ENCODE assay signal across 8 cellular contexts in genomic region chr19:12365372-12366162, GRCh38. TPM values are rescaled to one million over a fixed set of nuclear protein-coding genes. Genes with fewer than 3 reads are reported as not detected.
DNase-seq lines count a peak whose midpoint lies in the region; ATAC-seq, FAIRE-seq and TF ChIP-seq lines count a peak whose summit lies in the region.

ZNF442 (minus strand) TSS chr19:12365683; CDS start chr19:12363631, 2,052 bp downstream.

- peak within 1 kb of the TSS; percentile 1 for H2AFZ ChIP-seq in neuron (ENCODE audit: low read depth, low read length)

- intact Hi-C loops in activated naive CD4-positive, alpha-beta T cell treated with anti-CD3 and anti-CD28 coated beads for 36 hours (cut with micrococcal nuclease) = loop anchor here (1.0 to 2.0 kb wide), 4 partner anchors 32 to 163 kb away; partner anchors contain the start of genes ZNF443 and ZNF563

- peak; percentile 30 for TF ChIP-seq CTCF in D721Med (IDR thresholded peaks at IDR 0.05; ENCODE audit: insufficient read depth, missing control alignments)

- no peaks in the 10 kb centered on the region for H3K9me3 Mint-ChIP-seq in activated naive CD4-positive, alpha-beta T cell treated with anti-CD3 and anti-CD28 coated beads for 36 hours

- H3K27me3 Mint-ChIP-seq in activated naive CD4-positive, alpha-beta T cell treated with anti-CD3 and anti-CD28 coated beads for 36 hours (ENCODE audit: low read depth) = no peaks in the 10 kb centered on the region

- H3K9me3 ChIP-seq in SJSA1 (replicated peaks) = peaks cover 9% of the 10 kb centered on the region
- peaks cover 6% of the 10 kb centered on the region for H3K9me3 ChIP-seq in neuron (ENCODE audit: low read length)

- H3K4me3 ChIP-seq in SJSA1 (peak within 1 kb of the TSS; percentile 68), neuron (ENCODE audit: low read length) (peak within 1 kb of the TSS; percentile 69)

- peak within 1 kb of the TSS; percentile 85 for H3K4me3 Mint-ChIP-seq in activated naive CD4-positive, alpha-beta T cell treated with anti-CD3 and anti-CD28 coated beads for 36 hours

- peak; percentile 93 for DNase-seq in D721Med (ENCODE audit: insufficient read length, low spot score)
- DNase-seq in HuH-7 (ENCODE audit: low spot score) = peak; percentile 94
- peak; percentile 69 to 70 for DNase-seq in SJSA1 (ENCODE audit: low read depth in 1 of 2, low spot score in 2 of 2)
- peak; percentile 96 for DNase-seq in activated naive CD4-positive, alpha-beta T cell treated with anti-CD3 and anti-CD28 coated beads for 36 hours
- DNase-seq in frontal cortex (ENCODE audit: low spot score in 2 of 2) = peak; percentile 94 to 96
- peak; percentile 97 for DNase-seq in stromal cell of bone marrow (ENCODE audit: low read depth)

- H3K27me3 ChIP-seq in SJSA1 (replicated peaks) (no peaks in the 10 kb centered on the region), neuron (ENCODE audit: insufficient read depth, low read length) (no peaks in the 10 kb centered on the region)

- H3K27ac ChIP-seq in SJSA1 = peak within 1 kb of the TSS; percentile 60

- FAIRE-seq in D721Med (lab: Jason Lieb, UNC) (peak; percentile 35), frontal cortex (lab: Jason Lieb, UNC) (peak; percentile 24)

- CTCF ChIA-PET in activated naive CD4-positive, alpha-beta T cell treated with anti-CD3 and anti-CD28 coated beads for 36 hours (lab: Charles Lee) = interaction anchor here (0.6 to 1.0 kb wide), 6 partner anchors 11 to 442 kb away, joined by 3 to 8 read pairs (median 3); partner anchors contain the start of gene ZNF563

- peak; percentile 90 for ATAC-seq in GM21423 (IDR thresholded peaks at IDR 0.05; ENCODE audit: unreplicated experiment)

- peaks cover 4% of the 10 kb centered on the region for H3K36me3 Mint-ChIP-seq in activated naive CD4-positive, alpha-beta T cell treated with anti-CD3 and anti-CD28 coated beads for 36 hours (ENCODE audit: low read depth)

- peak within 1 kb of the TSS; percentile 41 for H3K27ac Mint-ChIP-seq in activated naive CD4-positive, alpha-beta T cell treated with anti-CD3 and anti-CD28 coated beads for 36 hours

- H3K4me1 Mint-ChIP-seq in activated naive CD4-positive, alpha-beta T cell treated with anti-CD3 and anti-CD28 coated beads for 36 hours (ENCODE audit: low read depth) = peaks cover 18% of the 10 kb centered on the region

- H3K36me3 ChIP-seq in SJSA1 = no peaks in the 10 kb centered on the region
- peaks cover 6% of the 10 kb centered on the region for H3K36me3 ChIP-seq in neuron (ENCODE audit: insufficient read depth, low read length)

- H3K4me1 ChIP-seq in SJSA1 (replicated peaks) = no peaks in the 10 kb centered on the region
- H3K4me1 ChIP-seq in neuron (ENCODE audit: insufficient read depth, low read length) = peaks cover 6% of the 10 kb centered on the region

RNA-seq across cellular contexts. Expression of gene ZNF442, which starts in this region (rescaled TPM):
- total RNA-seq in SJSA1 (2014; rRNA removed; shearing (Covaris generic)) = 1.1 and 1.2 TPM in 2 replicates
- total RNA-seq in activated naive CD4-positive, alpha-beta T cell treated with anti-CD3 and anti-CD28 coated beads for 36 hours = 1 to 10 TPM; 1.7 to 2.4 TPM
- total RNA-seq in frontal cortex = 4.9 TPM

Comparison
In these comparisons a context has a peak if more than half of its experiments do, and no peak if none do; other contexts are left out.
1. Peak in every context shown above with its lines: DNase-seq, ATAC-seq, H3K4me3 ChIP-seq and H3K27ac ChIP-seq.